Comparison of ENCODE assay signal across 32 cellular contexts in the genomic region with DNA sequence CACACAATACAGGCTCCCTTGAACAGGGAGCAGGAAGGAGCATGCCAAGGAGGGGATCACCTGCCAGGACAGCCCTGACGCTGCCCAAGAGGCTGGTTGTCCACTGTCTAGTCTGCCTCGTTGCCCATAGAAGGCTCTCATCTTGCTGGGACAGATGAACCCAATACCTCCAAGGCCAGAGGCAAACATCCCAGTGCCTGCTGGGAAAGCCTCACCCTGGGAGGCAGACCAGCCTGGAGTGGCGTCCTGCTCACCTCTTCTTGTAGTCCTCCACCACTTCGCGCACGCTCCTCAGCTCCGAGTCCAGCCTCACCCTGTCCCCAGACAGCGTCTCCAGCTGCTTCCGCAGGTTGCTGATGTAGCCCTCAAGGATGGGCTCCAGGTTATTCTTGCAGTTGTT. TPM values are rescaled to one million over a fixed set of nuclear protein-coding genes. Genes with fewer than 3 reads are reported as not detected.
DNase-seq lines count a peak whose midpoint lies in the region; ATAC-seq and TF ChIP-seq lines count a peak whose summit lies in the region.
"Had no signal": no experiment of that assay in that cellular context is flagged by ENCODE, and none has a peak within 500 bp of the region (broad histone marks: within the 10 kb centered on the region; RNA-seq: fewer than 3 reads in every experiment).

No MANE protein-coding gene starts in this region.

- H3K4me1 Mint-ChIP-seq in activated T-cell treated with anti-CD3 and anti-CD28 coated beads, Interleukin-2, amount 50 U/mL, for 24 hours (ENCODE audit: low read depth): peaks cover 74% of the 10 kb centered on the region
- H3K4me1 Mint-ChIP-seq in CD8-positive, alpha-beta memory T cell: peaks cover 34 to 52% (median 50%) of the 10 kb centered on the region in 3 donors
- peaks cover 67% of the 10 kb centered on the region for H3K4me1 Mint-ChIP-seq in activated naive CD8-positive, alpha-beta T cell treated with anti-CD3 and anti-CD28 coated beads for 36 hours
- peaks cover 57 to 88% (median 86%) of the 10 kb centered on the region in 4 donors for H3K4me1 Mint-ChIP-seq in naive thymus-derived CD8-positive, alpha-beta T cell
- H3K4me1 Mint-ChIP-seq: brain, neural crest cell had no signal

- H3K27ac ChIP-seq in CD8-positive, alpha-beta memory T cell (ENCODE audit: low read depth, low read length): no peak overlapping the region
- no peak overlapping the region for H3K27ac ChIP-seq in breast epithelium
- H3K27ac ChIP-seq: A549, adrenal gland, RWPE1, SK-N-MC, VCaP had no signal

- CTCF ChIA-PET in CD8-positive, alpha-beta memory T cell (lab: Charles Lee): no interaction called here

- no peaks in the 10 kb centered on the region for H3K36me3 Mint-ChIP-seq in activated T-cell treated with anti-CD3 and anti-CD28 coated beads, Interleukin-2, amount 50 U/mL, for 24 hours (ENCODE audit: low read depth)
- peaks cover 0 to 4% (median 0%) of the 10 kb centered on the region in 3 donors for H3K36me3 Mint-ChIP-seq in CD8-positive, alpha-beta memory T cell
- H3K36me3 Mint-ChIP-seq in activated naive CD8-positive, alpha-beta T cell treated with anti-CD3 and anti-CD28 coated beads for 36 hours: peaks cover 2% of the 10 kb centered on the region
- no peaks in the 10 kb centered on the region for H3K36me3 Mint-ChIP-seq in naive thymus-derived CD8-positive, alpha-beta T cell
- H3K36me3 Mint-ChIP-seq: brain had no signal

- no peaks in the 10 kb centered on the region for H3K9me3 Mint-ChIP-seq in activated T-cell treated with anti-CD3 and anti-CD28 coated beads, Interleukin-2, amount 50 U/mL, for 24 hours
- H3K9me3 Mint-ChIP-seq in CD8-positive, alpha-beta memory T cell: no peaks in the 10 kb centered on the region
- H3K9me3 Mint-ChIP-seq in activated naive CD8-positive, alpha-beta T cell treated with anti-CD3 and anti-CD28 coated beads for 36 hours: no peaks in the 10 kb centered on the region
- no peaks in the 10 kb centered on the region for H3K9me3 Mint-ChIP-seq in naive thymus-derived CD8-positive, alpha-beta T cell
- H3K9me3 Mint-ChIP-seq: brain; neural crest cell; T-helper 2 cell treated with Interferon-gamma antibody and Interleukin-4, amounts not matched to agents 5 μg/mL and 100 μg/mL, for 36 hours had no signal

- H3K4me3 Mint-ChIP-seq in activated T-cell treated with anti-CD3 and anti-CD28 coated beads, Interleukin-2, amount 50 U/mL, for 24 hours: no peak overlapping the region
- H3K4me3 Mint-ChIP-seq in CD8-positive, alpha-beta memory T cell: no peak overlapping the region
- H3K4me3 Mint-ChIP-seq in activated naive CD8-positive, alpha-beta T cell treated with anti-CD3 and anti-CD28 coated beads for 36 hours: no peak overlapping the region
- peak overlapping the region; percentile 7 to 84 (median 62) for H3K4me3 Mint-ChIP-seq in naive thymus-derived CD8-positive, alpha-beta T cell
- H3K4me3 Mint-ChIP-seq: brain; neural crest cell; T-helper 2 cell treated with Interferon-gamma antibody and Interleukin-4, amounts not matched to agents 5 μg/mL and 100 μg/mL, for 36 hours had no signal

- H3K4me1 ChIP-seq in CD8-positive, alpha-beta memory T cell (ENCODE audit: insufficient read depth, low read length): peaks cover 75% of the 10 kb centered on the region
- H3K4me1 ChIP-seq in breast epithelium: no peaks in the 10 kb centered on the region
- H3K4me1 ChIP-seq: A549, adrenal gland had no signal

- intact Hi-C loops in breast epithelium (cut with DNase I; ENCODE audit: low total_unique reads): no loop called here

- H3K4me3 ChIP-seq in CD8-positive, alpha-beta memory T cell (ENCODE audit: low read length): peak overlapping the region; percentile 4
- H3K4me3 ChIP-seq in breast epithelium: no peak overlapping the region
- H3K4me3 ChIP-seq: A549, adrenal gland, GM12878, SK-N-MC had no signal

- H3K9me3 ChIP-seq in CD8-positive, alpha-beta memory T cell (ENCODE audit: low read length): no peaks in the 10 kb centered on the region
- H3K9me3 ChIP-seq in breast epithelium: no peaks in the 10 kb centered on the region
- H3K9me3 ChIP-seq: A549, adrenal gland had no signal

- H3K27ac Mint-ChIP-seq in activated T-cell treated with anti-CD3 and anti-CD28 coated beads, Interleukin-2, amount 50 U/mL, for 24 hours: peak overlapping the region; percentile 93
- peak overlapping the region in 3 of 8 donors; percentile 48 to 84 (median 83) for H3K27ac Mint-ChIP-seq in CD8-positive, alpha-beta memory T cell
- H3K27ac Mint-ChIP-seq in activated naive CD8-positive, alpha-beta T cell treated with anti-CD3 and anti-CD28 coated beads for 36 hours: peak overlapping the region; percentile 76
- peak overlapping the region; percentile 91 to 100 (median 96) for H3K27ac Mint-ChIP-seq in naive thymus-derived CD8-positive, alpha-beta T cell
- H3K27ac Mint-ChIP-seq: brain had no signal

- ATAC-seq in naive thymus-derived CD8-positive, alpha-beta T cell: no peak
- no peak for ATAC-seq in left lobe of liver
- ATAC-seq: A549, esophagus mucosa, GM12878, sciatic nerve had no signal

- TF ChIP-seq CTCF in breast epithelium (IDR thresholded peaks at IDR 0.05): no peak

- no peak for DNase-seq in activated T-cell treated with anti-CD3 and anti-CD28 coated beads, Interleukin-2, amount 50 U/mL, for 24 hours
- no peak for DNase-seq in activated T-cell treated with anti-CD3 and anti-CD28 coated beads, Interleukin-2, amount 50 U/mL, for 1 hour
- no peak for DNase-seq in CD8-positive, alpha-beta memory T cell
- DNase-seq in activated naive CD8-positive, alpha-beta T cell treated with anti-CD3 and anti-CD28 coated beads for 36 hours: no peak
- DNase-seq in naive thymus-derived CD8-positive, alpha-beta T cell: no peak
- no peak for DNase-seq in left lobe of liver (ENCODE audit: low spot score)
- no peak for DNase-seq in breast epithelium (ENCODE audit: low spot score in 2 of 2)
- no peak for DNase-seq in SW480 (ENCODE audit: low spot score)
- DNase-seq: adrenal gland; Calu3; effector CD8-positive, alpha-beta T cell; hippocampal formation; NCI-H1417; NCI-H2081 treated with DMSO at 0.1 percent for 48 hours; NCI-H345; posterior cingulate gyrus had no signal

- H3K27me3 ChIP-seq in CD8-positive, alpha-beta memory T cell (ENCODE audit: insufficient read depth, low read length, poor library complexity, severe bottlenecking): no peaks in the 10 kb centered on the region
- peaks cover 0 to 1% of the 10 kb centered on the region in 2 donors for H3K27me3 ChIP-seq in breast epithelium
- H3K27me3 ChIP-seq: adrenal gland had no signal

- POLR2A ChIA-PET in CD8-positive, alpha-beta memory T cell (lab: Charles Lee): no interaction called here
- POLR2A ChIA-PET in naive thymus-derived CD8-positive, alpha-beta T cell (lab: Charles Lee): interaction anchor here (1.3 to 12.6 kb wide), 6 partner anchors 13 to 64 kb away, joined by 3 to 100 read pairs (median 4); a partner anchor contains a TSS

- H3K36me3 ChIP-seq in CD8-positive, alpha-beta memory T cell (ENCODE audit: insufficient read depth, low read length): no peaks in the 10 kb centered on the region
- no peaks in the 10 kb centered on the region for H3K36me3 ChIP-seq in breast epithelium
- H3K36me3 ChIP-seq: adrenal gland had no signal

- no peaks in the 10 kb centered on the region for H3K27me3 Mint-ChIP-seq in activated T-cell treated with anti-CD3 and anti-CD28 coated beads, Interleukin-2, amount 50 U/mL, for 24 hours
- peaks cover 4 to 27% of the 10 kb centered on the region in 2 donors for H3K27me3 Mint-ChIP-seq in CD8-positive, alpha-beta memory T cell
- H3K27me3 Mint-ChIP-seq in activated naive CD8-positive, alpha-beta T cell treated with anti-CD3 and anti-CD28 coated beads for 36 hours: no peaks in the 10 kb centered on the region
- no peaks in the 10 kb centered on the region for H3K27me3 Mint-ChIP-seq in naive thymus-derived CD8-positive, alpha-beta T cell

- no peak for TF ChIP-seq POLR2A in breast epithelium (IDR thresholded peaks at IDR 0.05)

RNA-seq across cellular contexts. Expression of a gene that starts 2.4 kb away (rescaled TPM):
- under 1 TPM in 1 of 2 experiments, not detected in 1; 0.13 TPM for total RNA-seq in CD8-positive, alpha-beta memory T cell
- polyA plus RNA-seq in CD8-positive, alpha-beta memory T cell: 0.24 TPM
- under 1 TPM; 0.14 to 0.29 TPM for total RNA-seq in activated naive CD8-positive, alpha-beta T cell treated with anti-CD3 and anti-CD28 coated beads for 36 hours
- total RNA-seq in naive thymus-derived CD8-positive, alpha-beta T cell: 1 to 10 TPM; 8.5 to 10.0 TPM
- polyA plus RNA-seq in naive thymus-derived CD8-positive, alpha-beta T cell: 10 to 100 TPM in 1 of 3 donors, 1 to 10 TPM in 1, under 1 TPM in 1; 0.72 to 10.0 (median 1.8) TPM
- total RNA-seq in left lobe of liver (not detected), breast epithelium (not detected)
- total RNA-seq: Calu3, Daoy, esophagus mucosa, frontal cortex, GM12878, H1, liver, MCF 10A, neural crest cell, sciatic nerve, ureter had no signal
- polyA plus RNA-seq: A549, GM12878, H1, liver had no signal

RNA-seq across cellular contexts. Expression of a gene that starts 14.6 kb away (rescaled TPM):
- total RNA-seq in CD8-positive, alpha-beta memory T cell: not detected
- polyA plus RNA-seq in CD8-positive, alpha-beta memory T cell: not detected
- total RNA-seq in activated naive CD8-positive, alpha-beta T cell treated with anti-CD3 and anti-CD28 coated beads for 36 hours: under 1 TPM in 1 of 2 experiments, not detected in 1; 0.12 TPM
- total RNA-seq in naive thymus-derived CD8-positive, alpha-beta T cell: 10 to 100 TPM; 11.4 to 11.6 TPM
- under 1 TPM in 2 of 3 donors, not detected in 1; 0.12 to 0.46 TPM for polyA plus RNA-seq in naive thymus-derived CD8-positive, alpha-beta T cell
- total RNA-seq in left lobe of liver (not detected), breast epithelium (not detected)
- total RNA-seq: Calu3, Daoy, esophagus mucosa, frontal cortex, GM12878, H1, liver, MCF 10A, neural crest cell, ureter had no signal
- polyA plus RNA-seq: A549, GM12878, H1, liver had no signal

RNA-seq across cellular contexts. Expression of a gene that starts 36.1 kb away (rescaled TPM):
- total RNA-seq in CD8-positive, alpha-beta memory T cell: not detected
- polyA plus RNA-seq in CD8-positive, alpha-beta memory T cell: 0.16 TPM
- total RNA-seq in activated naive CD8-positive, alpha-beta T cell treated with anti-CD3 and anti-CD28 coated beads for 36 hours: not detected
- under 1 TPM; 0.62 to 0.77 TPM for total RNA-seq in naive thymus-derived CD8-positive, alpha-beta T cell
- 1 to 10 TPM; 1.1 to 3.4 (median 1.2) TPM for polyA plus RNA-seq in naive thymus-derived CD8-positive, alpha-beta T cell
- total RNA-seq in left lobe of liver (not detected), breast epithelium (not detected)
- total RNA-seq: adrenal gland, Calu3, esophagus mucosa, frontal cortex, H1, liver, MCF 10A, neural crest cell, sciatic nerve, ureter had no signal
- polyA plus RNA-seq: H1, liver had no signal

RNA-seq across cellular contexts. Expression of a gene that starts 42.3 kb away (rescaled TPM):
- total RNA-seq in CD8-positive, alpha-beta memory T cell: not detected
- polyA plus RNA-seq in CD8-positive, alpha-beta memory T cell: not detected
- total RNA-seq in activated naive CD8-positive, alpha-beta T cell treated with anti-CD3 and anti-CD28 coated beads for 36 hours: not detected
- under 1 TPM in 1 of 2 experiments, not detected in 1; 0.26 TPM for total RNA-seq in naive thymus-derived CD8-positive, alpha-beta T cell
- not detected for polyA plus RNA-seq in naive thymus-derived CD8-positive, alpha-beta T cell
- total RNA-seq in left lobe of liver (not detected), breast epithelium (not detected)
- total RNA-seq: adrenal gland, Calu3, Daoy, frontal cortex, GM12878, H1, liver, MCF 10A, neural crest cell, sciatic nerve had no signal
- polyA plus RNA-seq: A549, adrenal gland, GM12878, H1, liver had no signal

Comparison
In these comparisons a context has a peak if more than half of its experiments do, and no peak if none do; other contexts are left out.
1. H3K4me3 Mint-ChIP-seq: peak in naive thymus-derived CD8-positive, alpha-beta T cell (10 of 10); none in activated T-cell treated with anti-CD3 and anti-CD28 coated beads, Interleukin-2, amount 50 U/mL, for 24 hours (single experiment), CD8-positive, alpha-beta memory T cell (0 of 7) and activated naive CD8-positive, alpha-beta T cell treated with anti-CD3 and anti-CD28 coated beads for 36 hours (single experiment).
2. RNA of a gene that starts 14.6 kb away (total RNA-seq): 11.4 to 11.6 TPM in naive thymus-derived CD8-positive, alpha-beta T cell; 0.12 TPM in activated naive CD8-positive, alpha-beta T cell treated with anti-CD3 and anti-CD28 coated beads for 36 hours, not detected in CD8-positive, alpha-beta memory T cell, not detected in left lobe of liver (single experiment) and not detected in breast epithelium; every median in the first group is over 10 times any median in the second.